18 cellular contexts compared by ENCODE assay signal in the genomic region with DNA sequence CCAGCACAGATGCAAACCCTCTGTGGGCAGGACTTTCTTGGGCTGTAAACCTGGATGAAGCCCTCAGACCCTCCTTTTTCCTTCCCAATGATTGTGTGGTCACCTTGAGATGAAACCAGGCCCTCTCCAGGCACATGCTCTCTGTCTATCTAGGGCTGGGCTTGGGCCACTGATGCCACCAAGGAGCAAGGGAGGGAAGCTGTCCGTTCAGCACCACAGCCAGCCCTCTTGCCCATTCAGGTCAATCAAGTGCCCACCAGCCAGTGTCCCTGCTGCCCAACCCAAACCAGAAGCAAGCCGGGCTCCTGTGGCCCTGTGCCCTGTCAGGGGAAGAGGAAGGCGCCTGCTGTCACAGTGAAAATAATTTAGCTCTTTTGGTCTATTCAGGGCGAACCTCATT.
"Had no signal": no experiment of that assay in that cellular context is flagged by ENCODE, and none has a peak within 500 bp of the region (broad histone marks: within the 10 kb centered on the region; RNA-seq: fewer than 3 reads in every experiment).

No MANE protein-coding gene starts in this region.

- H3K36me3 ChIP-seq: esophagus squamous epithelium, gastroesophageal sphincter, thoracic aorta, transverse colon had no signal

- H3K36me3 Mint-ChIP-seq: stimulated activated naive B cell treated with anti-CD40 and anti-IgM and Interleukin-4, amounts not matched to agents 10 μg/mL and 1 μg/mL and 100 μg/mL, for 72 hours had no signal

- H3K9me3 ChIP-seq: esophagus squamous epithelium, gastroesophageal sphincter, thoracic aorta, transverse colon had no signal

- H3K27ac ChIP-seq: esophagus squamous epithelium, gastroesophageal sphincter, skin epidermis, thoracic aorta, transverse colon had no signal

- H3K4me3 ChIP-seq: esophagus squamous epithelium, gastroesophageal sphincter, skin epidermis, thoracic aorta, transverse colon had no signal

- ATAC-seq: effector memory CD8-positive, alpha-beta T cell; gastroesophageal sphincter; left colon; naive thymus-derived CD4-positive, alpha-beta T cell; sciatic nerve; stimulated activated naive B cell treated with anti-CD40 and anti-IgM and Interleukin-4, amounts not matched to agents 10 μg/mL and 1 μg/mL and 100 μg/mL, for 72 hours; stimulated activated naive CD8-positive, alpha-beta T cell treated with anti-CD3 and anti-CD28 coated beads, Interleukin-15, amount 100 ng/mL, for 72 hours had no signal

- DNase-seq: effector memory CD8-positive, alpha-beta T cell; esophagus squamous epithelium; foreskin fibroblast; left colon; mesendoderm; naive thymus-derived CD4-positive, alpha-beta T cell; posterior cingulate gyrus; stimulated activated CD4-positive, alpha-beta T cell treated with anti-CD3 and anti-CD28 coated beads, Interleukin-2, amount 100 ng/mL, for 24 hours; stimulated activated CD4-positive, alpha-beta T cell treated with anti-CD3 and anti-CD28 coated beads, Interleukin-4, amount 100 ng/mL, for 4 hours; stimulated activated naive B cell treated with anti-CD40 and anti-IgM and Interleukin-4, amounts not matched to agents 10 μg/mL and 1 μg/mL and 100 μg/mL, for 72 hours; stimulated activated naive CD8-positive, alpha-beta T cell treated with anti-CD3 and anti-CD28 coated beads, Interleukin-15, amount 100 ng/mL, for 72 hours; transverse colon had no signal

- H3K27me3 ChIP-seq: esophagus squamous epithelium, gastroesophageal sphincter, transverse colon had no signal

- H3K27me3 Mint-ChIP-seq: effector memory CD8-positive, alpha-beta T cell; stimulated activated naive B cell treated with anti-CD40 and anti-IgM and Interleukin-4, amounts not matched to agents 10 μg/mL and 1 μg/mL and 100 μg/mL, for 72 hours; stimulated activated naive CD8-positive, alpha-beta T cell treated with anti-CD3 and anti-CD28 coated beads, Interleukin-15, amount 100 ng/mL, for 72 hours had no signal

- H3K27ac Mint-ChIP-seq: dendritic cell treated with granulocyte-macrophage colony-stimulating factor and Interleukin-4, amounts not matched to agents 40 ng/mL and 50 ng/mL, for 4 days; effector memory CD8-positive, alpha-beta T cell; stimulated activated naive B cell treated with anti-CD40 and anti-IgM and Interleukin-4, amounts not matched to agents 10 μg/mL and 1 μg/mL and 100 μg/mL, for 72 hours; stimulated activated naive CD8-positive, alpha-beta T cell treated with anti-CD3 and anti-CD28 coated beads, Interleukin-15, amount 100 ng/mL, for 72 hours had no signal

- H3K4me3 Mint-ChIP-seq: dendritic cell treated with granulocyte-macrophage colony-stimulating factor and Interleukin-4, amounts not matched to agents 40 ng/mL and 50 ng/mL, for 4 days; effector memory CD8-positive, alpha-beta T cell; stimulated activated naive B cell treated with anti-CD40 and anti-IgM and Interleukin-4, amounts not matched to agents 10 μg/mL and 1 μg/mL and 100 μg/mL, for 72 hours; stimulated activated naive CD8-positive, alpha-beta T cell treated with anti-CD3 and anti-CD28 coated beads, Interleukin-15, amount 100 ng/mL, for 72 hours had no signal

- H3K9me3 Mint-ChIP-seq: dendritic cell treated with granulocyte-macrophage colony-stimulating factor and Interleukin-4, amounts not matched to agents 40 ng/mL and 50 ng/mL, for 4 days; effector memory CD8-positive, alpha-beta T cell; naive thymus-derived CD4-positive, alpha-beta T cell; stimulated activated naive B cell treated with anti-CD40 and anti-IgM and Interleukin-4, amounts not matched to agents 10 μg/mL and 1 μg/mL and 100 μg/mL, for 72 hours; stimulated activated naive CD8-positive, alpha-beta T cell treated with anti-CD3 and anti-CD28 coated beads, Interleukin-15, amount 100 ng/mL, for 72 hours had no signal

- FAIRE-seq: colon had no signal
